1 cellular context compared by ENCODE assay signal in the genomic region with DNA sequence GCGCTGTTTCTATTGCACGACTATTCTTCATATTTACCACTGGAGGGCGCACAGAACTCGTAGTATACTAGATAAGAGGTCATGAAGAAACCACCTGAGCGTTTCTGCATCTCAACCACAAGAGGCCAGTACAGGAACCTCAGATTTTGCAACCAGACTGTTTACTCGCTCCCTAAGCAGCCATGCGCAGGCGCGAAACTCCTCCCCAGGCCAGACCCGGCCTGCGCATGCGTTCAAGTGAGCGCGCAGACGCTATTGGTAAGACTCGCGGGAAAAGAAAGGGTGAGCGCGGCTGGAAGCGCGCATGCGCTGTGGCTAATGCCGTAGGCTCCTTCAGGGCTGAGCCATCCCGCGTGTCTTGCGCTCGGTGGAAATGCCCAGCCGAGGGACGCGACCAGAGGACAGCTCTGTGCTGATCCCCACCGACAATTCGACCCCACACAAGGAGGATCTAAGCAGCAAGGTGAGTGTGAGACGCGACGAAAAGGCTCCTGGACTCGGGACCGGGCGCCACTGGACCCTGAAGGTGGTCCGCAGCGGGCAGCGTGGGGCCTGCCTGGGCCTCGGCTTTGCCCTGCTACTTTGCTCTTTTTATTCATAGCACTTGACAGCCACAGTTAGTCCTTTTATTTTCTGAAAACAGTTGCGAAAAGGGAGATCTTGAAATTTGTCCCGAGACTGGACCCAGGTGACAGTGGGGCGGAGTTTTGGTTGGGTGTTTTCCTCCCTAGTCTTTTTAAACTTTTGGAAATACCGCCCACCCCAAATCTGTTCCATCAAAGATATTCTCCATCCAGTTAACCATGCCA.
A peak's percentile ranks its signal among the peaks of the same experiment; 100 is the strongest.
TF ChIP-seq lines count a peak whose summit lies in the region.

TSS of gene ASNSD1 (plus strand) at position 312 of the 809 bp plus-strand sequence. CDS start 4,674 bp downstream, outside the sequence.

TF ChIP-seq in HepG2, 621 proteins besides CTCF, POLR2A, EP300 and RAD21 (continued from another document and continues in another):
- TF ChIP-seq, protein P1, sequence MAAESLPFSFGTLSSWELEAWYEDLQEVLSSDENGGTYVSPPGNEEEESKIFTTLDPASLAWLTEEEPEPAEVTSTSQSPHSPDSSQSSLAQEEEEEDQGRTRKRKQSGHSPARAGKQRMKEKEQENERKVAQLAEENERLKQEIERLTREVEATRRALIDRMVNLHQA (CRISPR knock-in tag; IDR thresholded peaks at IDR 0.05) = peak; percentile 43; the same call in 1 of the 2 replicates
- 0 out of 2 replicates have a peak, but pooled peaks have one; percentile 69 for TF ChIP-seq THYN1 (CRISPR knock-in tag; IDR thresholded peaks at IDR 0.05; ENCODE audit: borderline replicate concordance, low read depth)
- peak; percentile 82 for TF ChIP-seq XRCC5 (optimal IDR thresholded peaks at IDR 0.05; ENCODE audit: low read length)
- no peak for TF ChIP-seq HOXA7 (CRISPR knock-in tag; IDR thresholded peaks at IDR 0.05)
- peak; percentile 52; the same call in 1 of the 2 replicates for TF ChIP-seq ELF3 (CRISPR knock-in tag; IDR thresholded peaks at IDR 0.05)
- 0 out of 2 replicates have a peak, but pooled peaks have one; percentile 86 for TF ChIP-seq ZNF343 (CRISPR knock-in tag; IDR thresholded peaks at IDR 0.05)
- peak; percentile 96 for TF ChIP-seq CEBPG (CRISPR knock-in tag; IDR thresholded peaks at IDR 0.05)
- TF ChIP-seq ZNF335 (CRISPR knock-in tag; IDR thresholded peaks at IDR 0.05) = 0 out of 2 replicates have a peak, but pooled peaks have one; percentile 43
- no peak for TF ChIP-seq TCF7L2 (IDR thresholded peaks at IDR 0.05; ENCODE audit: low read depth, low read length)
- 0 out of 2 replicates have a peak, but pooled peaks have one; percentile 20 for TF ChIP-seq CBX5 (CRISPR knock-in tag; IDR thresholded peaks at IDR 0.05; ENCODE audit: borderline replicate concordance)
- 0 out of 2 replicates have a peak, but pooled peaks have one; percentile 37 for TF ChIP-seq MAZ (IDR thresholded peaks at IDR 0.05; ENCODE audit: borderline replicate concordance, low read depth, low read length)
- TF ChIP-seq MAZ (CRISPR knock-in tag; IDR thresholded peaks at IDR 0.05; ENCODE audit: low read depth) = peak; percentile 84
- peak; percentile 55 for TF ChIP-seq SP5 (CRISPR knock-in tag; IDR thresholded peaks at IDR 0.05; ENCODE audit: borderline replicate concordance, low read depth)
- TF ChIP-seq SNAI1 (CRISPR knock-in tag; IDR thresholded peaks at IDR 0.05; ENCODE audit: borderline replicate concordance) = 0 out of 2 replicates have a peak, but pooled peaks have one; percentile 62
- TF ChIP-seq, protein P2, sequence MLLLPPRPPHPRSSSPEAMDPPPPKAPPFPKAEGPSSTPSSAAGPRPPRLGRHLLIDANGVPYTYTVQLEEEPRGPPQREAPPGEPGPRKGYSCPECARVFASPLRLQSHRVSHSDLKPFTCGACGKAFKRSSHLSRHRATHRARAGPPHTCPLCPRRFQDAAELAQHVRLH (CRISPR knock-in tag; IDR thresholded peaks at IDR 0.05; ENCODE audit: borderline replicate concordance, low read depth) = peak; percentile 87; the same call in 1 of the 2 replicates
- 0 out of 2 replicates have a peak, but pooled peaks have one; percentile 22 for TF ChIP-seq MNT (IDR thresholded peaks at IDR 0.05)
- TF ChIP-seq ZNF292 (CRISPR knock-in tag; IDR thresholded peaks at IDR 0.05; ENCODE audit: borderline replicate concordance, low read depth) = peak; percentile 80; the same call in 1 of the 2 replicates
- TF ChIP-seq, protein P3, sequence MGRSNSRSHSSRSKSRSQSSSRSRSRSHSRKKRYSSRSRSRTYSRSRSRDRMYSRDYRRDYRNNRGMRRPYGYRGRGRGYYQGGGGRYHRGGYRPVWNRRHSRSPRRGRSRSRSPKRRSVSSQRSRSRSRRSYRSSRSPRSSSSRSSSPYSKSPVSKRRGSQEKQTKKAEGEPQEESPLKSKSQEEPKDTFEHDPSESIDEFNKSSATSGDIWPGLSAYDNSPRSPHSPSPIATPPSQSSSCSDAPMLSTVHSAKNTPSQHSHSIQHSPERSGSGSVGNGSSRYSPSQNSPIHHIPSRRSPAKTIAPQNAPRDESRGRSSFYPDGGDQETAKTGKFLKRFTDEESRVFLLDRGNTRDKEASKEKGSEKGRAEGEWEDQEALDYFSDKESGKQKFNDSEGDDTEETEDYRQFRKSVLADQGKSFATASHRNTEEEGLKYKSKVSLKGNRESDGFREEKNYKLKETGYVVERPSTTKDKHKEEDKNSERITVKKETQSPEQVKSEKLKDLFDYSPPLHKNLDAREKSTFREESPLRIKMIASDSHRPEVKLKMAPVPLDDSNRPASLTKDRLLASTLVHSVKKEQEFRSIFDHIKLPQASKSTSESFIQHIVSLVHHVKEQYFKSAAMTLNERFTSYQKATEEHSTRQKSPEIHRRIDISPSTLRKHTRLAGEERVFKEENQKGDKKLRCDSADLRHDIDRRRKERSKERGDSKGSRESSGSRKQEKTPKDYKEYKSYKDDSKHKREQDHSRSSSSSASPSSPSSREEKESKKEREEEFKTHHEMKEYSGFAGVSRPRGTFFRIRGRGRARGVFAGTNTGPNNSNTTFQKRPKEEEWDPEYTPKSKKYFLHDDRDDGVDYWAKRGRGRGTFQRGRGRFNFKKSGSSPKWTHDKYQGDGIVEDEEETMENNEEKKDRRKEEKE (IDR thresholded peaks at IDR 0.05) = no peak
- TF ChIP-seq ZC3H4 (CRISPR knock-in tag; IDR thresholded peaks at IDR 0.05; ENCODE audit: borderline replicate concordance) = peak; percentile 68; the same call in 1 of the 2 replicates
- peak; percentile 77 for TF ChIP-seq ZBTB26 (CRISPR knock-in tag; IDR thresholded peaks at IDR 0.05; ENCODE audit: borderline replicate concordance)
- peak; percentile 62 for TF ChIP-seq MED8 (CRISPR knock-in tag; IDR thresholded peaks at IDR 0.05; ENCODE audit: insufficient replicate concordance)
- TF ChIP-seq POGZ (CRISPR knock-in tag; IDR thresholded peaks at IDR 0.05) = peak; percentile 99
- peak; percentile 97 for TF ChIP-seq ZNF781 (CRISPR knock-in tag; IDR thresholded peaks at IDR 0.05; ENCODE audit: borderline replicate concordance, not compliant biosample characterization)
- peak; percentile 87; the same call in 1 of the 2 replicates for TF ChIP-seq ZFYVE20 (CRISPR knock-in tag; IDR thresholded peaks at IDR 0.05; ENCODE audit: borderline replicate concordance, low read depth)
- peak; percentile 31; the same call in 1 of the 2 replicates for TF ChIP-seq ZNF629 (CRISPR knock-in tag; conservative IDR thresholded peaks at IDR 0.05)
- TF ChIP-seq, protein P4, sequence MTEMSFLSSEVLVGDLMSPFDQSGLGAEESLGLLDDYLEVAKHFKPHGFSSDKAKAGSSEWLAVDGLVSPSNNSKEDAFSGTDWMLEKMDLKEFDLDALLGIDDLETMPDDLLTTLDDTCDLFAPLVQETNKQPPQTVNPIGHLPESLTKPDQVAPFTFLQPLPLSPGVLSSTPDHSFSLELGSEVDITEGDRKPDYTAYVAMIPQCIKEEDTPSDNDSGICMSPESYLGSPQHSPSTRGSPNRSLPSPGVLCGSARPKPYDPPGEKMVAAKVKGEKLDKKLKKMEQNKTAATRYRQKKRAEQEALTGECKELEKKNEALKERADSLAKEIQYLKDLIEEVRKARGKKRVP (CRISPR knock-in tag; IDR thresholded peaks at IDR 0.05) = peak in 1 of 2 experiments; percentile 71; a peak in 2 of 4 replicates
- TF ChIP-seq TBX3 (IDR thresholded peaks at IDR 0.05; ENCODE audit: borderline replicate concordance) = no peak
- peak; percentile 99 for TF ChIP-seq PHF8 (CRISPR knock-in tag; IDR thresholded peaks at IDR 0.05)
- TF ChIP-seq ZNF460 (CRISPR knock-in tag; IDR thresholded peaks at IDR 0.05; ENCODE audit: borderline replicate concordance) = no peak
- TF ChIP-seq NFE2L2 (IDR thresholded peaks at IDR 0.05; ENCODE audit: low read length) = 0 out of 2 replicates have a peak, but pooled peaks have one; percentile 4
- TF ChIP-seq REL (CRISPR knock-in tag; conservative IDR thresholded peaks at IDR 0.05) = no peak; the same call in 1 of the 2 replicates
- TF ChIP-seq, protein P5, sequence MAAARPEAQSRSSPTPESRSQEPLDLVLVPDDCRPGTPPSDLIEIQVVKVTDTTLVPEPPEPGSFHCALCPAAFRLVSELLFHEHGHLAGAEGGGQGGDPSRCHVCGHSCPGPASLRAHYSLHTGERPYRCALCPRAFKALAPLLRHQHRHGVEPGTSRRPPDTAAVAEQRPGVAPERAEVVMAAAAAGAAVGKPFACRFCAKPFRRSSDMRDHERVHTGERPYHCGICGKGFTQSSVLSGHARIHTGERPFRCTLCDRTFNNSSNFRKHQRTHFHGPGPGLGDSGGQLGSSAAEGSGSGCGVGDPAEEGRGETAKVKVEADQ (CRISPR knock-in tag; IDR thresholded peaks at IDR 0.05; ENCODE audit: borderline replicate concordance) = 0 out of 2 replicates have a peak, but pooled peaks have one; percentile 64
- peak; percentile 97 for TF ChIP-seq KDM5B (CRISPR knock-in tag; IDR thresholded peaks at IDR 0.05; ENCODE audit: borderline replicate concordance)
- no peak; the same call in 1 of the 2 replicates for TF ChIP-seq ELF1 (CRISPR knock-in tag; IDR thresholded peaks at IDR 0.05)
- TF ChIP-seq, protein P6, sequence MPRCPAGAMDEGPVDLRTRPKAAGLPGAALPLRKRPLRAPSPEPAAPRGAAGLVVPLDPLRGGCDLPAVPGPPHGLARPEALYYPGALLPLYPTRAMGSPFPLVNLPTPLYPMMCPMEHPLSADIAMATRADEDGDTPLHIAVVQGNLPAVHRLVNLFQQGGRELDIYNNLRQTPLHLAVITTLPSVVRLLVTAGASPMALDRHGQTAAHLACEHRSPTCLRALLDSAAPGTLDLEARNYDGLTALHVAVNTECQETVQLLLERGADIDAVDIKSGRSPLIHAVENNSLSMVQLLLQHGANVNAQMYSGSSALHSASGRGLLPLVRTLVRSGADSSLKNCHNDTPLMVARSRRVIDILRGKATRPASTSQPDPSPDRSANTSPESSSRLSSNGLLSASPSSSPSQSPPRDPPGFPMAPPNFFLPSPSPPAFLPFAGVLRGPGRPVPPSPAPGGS (CRISPR knock-in tag; IDR thresholded peaks at IDR 0.05) = peak; percentile 97
- no peak for TF ChIP-seq SOX6 (IDR thresholded peaks at IDR 0.05)
- TF ChIP-seq SOX6 (CRISPR knock-in tag; IDR thresholded peaks at IDR 0.05) = peak; percentile 78
- TF ChIP-seq NFYC (CRISPR knock-in tag; IDR thresholded peaks at IDR 0.05) = peak; percentile 63
- peak; percentile 63; the same call in 1 of the 2 replicates for TF ChIP-seq KDM3A (CRISPR knock-in tag; IDR thresholded peaks at IDR 0.05; ENCODE audit: low read depth)
- TF ChIP-seq CHD2 (IDR thresholded peaks at IDR 0.05; ENCODE audit: low read depth, low read length) = peak; percentile 95
- TF ChIP-seq MXD4 (CRISPR knock-in tag; IDR thresholded peaks at IDR 0.05) = peak; percentile 82
- TF ChIP-seq POLR2AphosphoS5 (IDR thresholded peaks at IDR 0.05; ENCODE audit: low read depth, low read length) = peak; percentile 99
- TF ChIP-seq DRAP1 (CRISPR knock-in tag; IDR thresholded peaks at IDR 0.05) = peak; percentile 90
- TF ChIP-seq, protein P7, sequence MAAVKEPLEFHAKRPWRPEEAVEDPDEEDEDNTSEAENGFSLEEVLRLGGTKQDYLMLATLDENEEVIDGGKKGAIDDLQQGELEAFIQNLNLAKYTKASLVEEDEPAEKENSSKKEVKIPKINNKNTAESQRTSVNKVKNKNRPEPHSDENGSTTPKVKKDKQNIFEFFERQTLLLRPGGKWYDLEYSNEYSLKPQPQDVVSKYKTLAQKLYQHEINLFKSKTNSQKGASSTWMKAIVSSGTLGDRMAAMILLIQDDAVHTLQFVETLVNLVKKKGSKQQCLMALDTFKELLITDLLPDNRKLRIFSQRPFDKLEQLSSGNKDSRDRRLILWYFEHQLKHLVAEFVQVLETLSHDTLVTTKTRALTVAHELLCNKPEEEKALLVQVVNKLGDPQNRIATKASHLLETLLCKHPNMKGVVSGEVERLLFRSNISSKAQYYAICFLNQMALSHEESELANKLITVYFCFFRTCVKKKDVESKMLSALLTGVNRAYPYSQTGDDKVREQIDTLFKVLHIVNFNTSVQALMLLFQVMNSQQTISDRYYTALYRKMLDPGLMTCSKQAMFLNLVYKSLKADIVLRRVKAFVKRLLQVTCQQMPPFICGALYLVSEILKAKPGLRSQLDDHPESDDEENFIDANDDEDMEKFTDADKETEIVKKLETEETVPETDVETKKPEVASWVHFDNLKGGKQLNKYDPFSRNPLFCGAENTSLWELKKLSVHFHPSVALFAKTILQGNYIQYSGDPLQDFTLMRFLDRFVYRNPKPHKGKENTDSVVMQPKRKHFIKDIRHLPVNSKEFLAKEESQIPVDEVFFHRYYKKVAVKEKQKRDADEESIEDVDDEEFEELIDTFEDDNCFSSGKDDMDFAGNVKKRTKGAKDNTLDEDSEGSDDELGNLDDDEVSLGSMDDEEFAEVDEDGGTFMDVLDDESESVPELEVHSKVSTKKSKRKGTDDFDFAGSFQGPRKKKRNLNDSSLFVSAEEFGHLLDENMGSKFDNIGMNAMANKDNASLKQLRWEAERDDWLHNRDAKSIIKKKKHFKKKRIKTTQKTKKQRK (IDR thresholded peaks at IDR 0.05; ENCODE audit: low read length) = no peak
- TF ChIP-seq SP4 (CRISPR knock-in tag; IDR thresholded peaks at IDR 0.05) = peak; percentile 74
- peak; percentile 62 for TF ChIP-seq ARNTL (CRISPR knock-in tag; IDR thresholded peaks at IDR 0.05)
- TF ChIP-seq SMAD1 (CRISPR knock-in tag; IDR thresholded peaks at IDR 0.05; ENCODE audit: borderline replicate concordance, low read depth) = peak; percentile 99; the same call in 1 of the 2 replicates
- TF ChIP-seq MATR3 (CRISPR knock-in tag; IDR thresholded peaks at IDR 0.05) = no peak
